18 cellular contexts compared by ENCODE assay signal in genomic region chr10:74981831-74982633, GRCh38.
DNase-seq lines count a peak whose midpoint lies in the region; ATAC-seq, FAIRE-seq and TF ChIP-seq lines count a peak whose summit lies in the region.
"Had no signal": no experiment of that assay in that cellular context is flagged by ENCODE, and none has a peak within 500 bp of the region (broad histone marks: within the 10 kb centered on the region; RNA-seq: fewer than 3 reads in every experiment).

No MANE protein-coding gene starts in this region.

- DNase-seq in DMS 273 treated with DMSO at 0.1 percent for 48 hours (lab: John Stamatoyannopoulos, UW) (peak; percentile 20), GM12891 (ENCODE audit: insufficient read length, low spot score) (no peak), right lobe of liver (no peak), Right ventricle myocardium inferior (ENCODE audit: missing footprints) (no peak)
- DNase-seq in activated CD4-positive, alpha-beta memory T cell treated with anti-CD3 and anti-CD28 coated beads for 36 hours = no peak
- DNase-seq: activated CD4-positive, alpha-beta T cell treated with anti-CD3 and anti-CD28 coated beads, Interleukin-2, amount 50 U/mL, for 4 hours; foreskin keratinocyte; GF-D8; left lung; NCI-H1105; NCI-H526; tibial artery had no signal

- H3K4me1 ChIP-seq in OCI-LY3 (ENCODE audit: low read length) = peaks cover 50% of the 10 kb centered on the region
- H3K4me1 ChIP-seq in right lobe of liver = peaks cover 0 to 18% (median 7%) of the 10 kb centered on the region in 4 donors
- H3K4me1 ChIP-seq: foreskin keratinocyte, left lung, parathyroid adenoma had no signal

- H3K4me1 Mint-ChIP-seq in activated CD4-positive, alpha-beta memory T cell treated with anti-CD3 and anti-CD28 coated beads for 36 hours (ENCODE audit: low read depth) = peaks cover 16% of the 10 kb centered on the region

- no peak overlapping the region for H3K4me3 ChIP-seq in OCI-LY3 (ENCODE audit: low read length)
- peak overlapping the region in 1 of 3 donors; percentile 5 for H3K4me3 ChIP-seq in right lobe of liver
- H3K4me3 ChIP-seq: left lung, smooth muscle cell, tibial artery had no signal

- ATAC-seq in right lobe of liver (peak; percentile 87 to 93 (median 90)), Right ventricle myocardium inferior (no peak), HG02981 (IDR thresholded peaks at IDR 0.05; ENCODE audit: unreplicated experiment) (no peak), HG02973 (IDR thresholded peaks at IDR 0.05; ENCODE audit: unreplicated experiment) (no peak)
- ATAC-seq: foreskin keratinocyte, left lung had no signal

- WGBS in right lobe of liver (ENCODE audit: insufficient coverage, low coverage, low lambda C conversion rate, missing lambda C conversion rate) = 57% methylated on average over 5 of the region's 5 CpGs

- no peaks in the 10 kb centered on the region for H4K20me1 ChIP-seq in OCI-LY3 (ENCODE audit: insufficient read depth, low read length)

- H3K9ac ChIP-seq in OCI-LY3 (ENCODE audit: low read length) = no peak overlapping the region
- H3K9ac ChIP-seq: parathyroid adenoma had no signal

- 0 out of 2 replicates have a peak overlapping the region, but pooled peaks have one; percentile 23 for H3K27ac ChIP-seq in OCI-LY3 (ENCODE audit: low read length)
- H3K27ac ChIP-seq in right lobe of liver = peak overlapping the region in 2 of 3 donors; percentile 52 to 83
- H3K27ac ChIP-seq: foreskin keratinocyte, left lung, parathyroid adenoma, tibial artery had no signal

- peak; percentile 71 for FAIRE-seq in GM12891 (lab: Jason Lieb, UNC)
- FAIRE-seq: endothelial cell of umbilical vein had no signal

- no peak overlapping the region for H3K27ac Mint-ChIP-seq in activated CD4-positive, alpha-beta memory T cell treated with anti-CD3 and anti-CD28 coated beads for 36 hours

- no peak; the same call in 1 of the 2 replicates for TF ChIP-seq CTCF in OCI-LY3 (IDR thresholded peaks at IDR 0.05; ENCODE audit: low read depth, low read length)
- no peak for TF ChIP-seq CTCF in right lobe of liver (IDR thresholded peaks at IDR 0.05)

- no peaks in the 10 kb centered on the region for H3K9me3 ChIP-seq in OCI-LY3 (ENCODE audit: insufficient read depth, low read length)
- no peaks in the 10 kb centered on the region for H3K9me3 ChIP-seq in right lobe of liver
- H3K9me3 ChIP-seq: left lung, tibial artery had no signal

- peaks cover 13% of the 10 kb centered on the region for H3K36me3 Mint-ChIP-seq in activated CD4-positive, alpha-beta memory T cell treated with anti-CD3 and anti-CD28 coated beads for 36 hours

- H3K4me3 Mint-ChIP-seq in activated CD4-positive, alpha-beta memory T cell treated with anti-CD3 and anti-CD28 coated beads for 36 hours = no peak overlapping the region

- H3K36me3 ChIP-seq in OCI-LY3 (replicated peaks; ENCODE audit: low read depth, low read length) (peaks cover 3% of the 10 kb centered on the region), right lobe of liver (peaks cover 0 to 3% (median 0%) of the 10 kb centered on the region in 4 donors)

- H3K27me3 ChIP-seq in OCI-LY3 (ENCODE audit: low read depth, low read length) = no peaks in the 10 kb centered on the region
- no peaks in the 10 kb centered on the region for H3K27me3 ChIP-seq in right lobe of liver
- H3K27me3 ChIP-seq: foreskin keratinocyte, left lung, tibial artery had no signal

- H3K79me2 ChIP-seq in OCI-LY3 (ENCODE audit: low read length) = no peaks in the 10 kb centered on the region

- no peaks in the 10 kb centered on the region for H3K27me3 Mint-ChIP-seq in activated CD4-positive, alpha-beta memory T cell treated with anti-CD3 and anti-CD28 coated beads for 36 hours

- H3K4me2 ChIP-seq in OCI-LY3 (ENCODE audit: low read length) = peak overlapping the region; percentile 67
- H3K4me2 ChIP-seq: smooth muscle cell had no signal

- POLR2A ChIA-PET in activated CD4-positive, alpha-beta memory T cell treated with anti-CD3 and anti-CD28 coated beads for 36 hours (lab: Charles Lee) = interaction anchor here (0.6 kb wide), 2 partner anchors 159 to 455 kb away, joined by 3 to 4 read pairs; no protein-coding TSS in a partner anchor

- CTCF ChIA-PET in activated CD4-positive, alpha-beta memory T cell treated with anti-CD3 and anti-CD28 coated beads for 36 hours (lab: Charles Lee) = no interaction called here

- H2AFZ ChIP-seq in OCI-LY3 (ENCODE audit: low read depth, low read length) = no peak overlapping the region
- H2AFZ ChIP-seq: parathyroid adenoma had no signal

- H3K9me3 Mint-ChIP-seq in activated CD4-positive, alpha-beta memory T cell treated with anti-CD3 and anti-CD28 coated beads for 36 hours = no peaks in the 10 kb centered on the region

- intact Hi-C loops in right lobe of liver (cut with DNase I) (no loop called here), Right ventricle myocardium inferior (cut with DNase I) (no loop called here)
- intact Hi-C loops in activated CD4-positive, alpha-beta memory T cell treated with anti-CD3 and anti-CD28 coated beads for 36 hours (cut with micrococcal nuclease) = no loop called here

- TF ChIP-seq POLR2A in GM12891 (IDR thresholded peaks at IDR 0.05; ENCODE audit: low read depth, low read length) (no peak), right lobe of liver (IDR thresholded peaks at IDR 0.05) (no peak)

TF ChIP-seq in GM12891, 5 proteins besides CTCF, POLR2A, EP300 and RAD21:
- TF ChIP-seq PAX5 (IDR thresholded peaks at IDR 0.05; ENCODE audit: insufficient read depth, low read length, severe bottlenecking) = no peak
- TF ChIP-seq TAF1 (IDR thresholded peaks at IDR 0.05; ENCODE audit: low read depth, low read length) = no peak
- no peak for TF ChIP-seq POU2F2 (IDR thresholded peaks at IDR 0.05; ENCODE audit: low read depth, low read length)
- no peak for TF ChIP-seq SPI1 (IDR thresholded peaks at IDR 0.05; ENCODE audit: low read depth, low read length)
- TF ChIP-seq POLR2AphosphoS5 (IDR thresholded peaks at IDR 0.05; ENCODE audit: low read depth, low read length) = no peak
TF ChIP-seq in GM12891: peak in this region for 0.

Comparison
In these comparisons a context has a peak if more than half of its experiments do, and no peak if none do; other contexts are left out.
1. ATAC-seq: peak in right lobe of liver (4 of 4); none in Right ventricle myocardium inferior (single experiment), HG02981 (single experiment) and HG02973 (single experiment).